In the genomic region with DNA sequence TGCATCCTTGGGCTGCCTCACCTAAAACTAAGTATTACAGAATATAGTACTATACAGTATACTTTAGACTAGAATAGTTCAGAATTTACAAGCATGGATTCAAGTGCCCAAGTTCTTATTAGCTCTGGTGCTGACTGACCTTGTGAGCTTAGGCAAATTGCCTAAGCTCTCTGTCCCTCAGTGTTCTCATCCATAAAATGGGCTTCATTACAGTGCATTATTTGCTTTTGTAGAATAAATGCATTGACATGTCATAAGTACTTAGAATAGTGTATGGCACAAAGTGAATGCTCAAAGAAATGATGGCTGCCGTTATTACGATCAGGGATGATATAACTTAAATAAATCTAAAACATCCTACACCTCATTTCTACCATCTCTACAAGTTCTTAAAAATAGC, we compare ENCODE assay signal across 26 cellular contexts.
"Had no signal": no experiment of that assay in that cellular context is flagged by ENCODE, and none has a peak within 500 bp of the region (broad histone marks: within the 10 kb centered on the region; RNA-seq: fewer than 3 reads in every experiment).

No MANE protein-coding gene starts in this region.

- H3K4me3 Mint-ChIP-seq: immature natural killer cell; natural killer cell treated with Interleukin-12 subunit alpha and Interleukin-12 subunit beta and Interleukin-15 and Interleukin-18, amount 100 ng/mL, for 72 hours; stimulated activated naive B cell treated with anti-CD40 and anti-IgM and Interleukin-4, amounts not matched to agents 10 μg/mL and 1 μg/mL and 100 μg/mL, for 72 hours had no signal

- H3K27me3 Mint-ChIP-seq: natural killer cell treated with Interleukin-12 subunit alpha and Interleukin-12 subunit beta and Interleukin-15 and Interleukin-18, amount 100 ng/mL, for 72 hours; progenitor cell of endocrine pancreas; stimulated activated naive B cell treated with anti-CD40 and anti-IgM and Interleukin-4, amounts not matched to agents 10 μg/mL and 1 μg/mL and 100 μg/mL, for 72 hours had no signal

- H3K27ac Mint-ChIP-seq: natural killer cell treated with Interleukin-12 subunit alpha and Interleukin-12 subunit beta and Interleukin-15 and Interleukin-18, amount 100 ng/mL, for 72 hours; progenitor cell of endocrine pancreas; stimulated activated naive B cell treated with anti-CD40 and anti-IgM and Interleukin-4, amounts not matched to agents 10 μg/mL and 1 μg/mL and 100 μg/mL, for 72 hours had no signal

- H3K36me3 Mint-ChIP-seq: immature natural killer cell; natural killer cell treated with Interleukin-12 subunit alpha and Interleukin-12 subunit beta and Interleukin-15 and Interleukin-18, amount 100 ng/mL, for 72 hours had no signal

- H3K9me3 Mint-ChIP-seq: immature natural killer cell; natural killer cell treated with Interleukin-12 subunit alpha and Interleukin-12 subunit beta and Interleukin-15 and Interleukin-18, amount 100 ng/mL, for 72 hours; stimulated activated naive B cell treated with anti-CD40 and anti-IgM and Interleukin-4, amounts not matched to agents 10 μg/mL and 1 μg/mL and 100 μg/mL, for 72 hours had no signal

- H3K27me3 ChIP-seq: left lung, ovary, right atrium auricular region, stomach, testis, thyroid gland, transverse colon, upper lobe of left lung, vagina had no signal

- H3K4me1 ChIP-seq: testis had no signal

- ATAC-seq: left colon; left lung; lower lobe of right lung; natural killer cell treated with Interleukin-12 subunit alpha and Interleukin-12 subunit beta and Interleukin-15 and Interleukin-18, amount 100 ng/mL, for 72 hours; sciatic nerve; stimulated activated naive B cell treated with anti-CD40 and anti-IgM and Interleukin-4, amounts not matched to agents 10 μg/mL and 1 μg/mL and 100 μg/mL, for 72 hours; stimulated activated naive CD8-positive, alpha-beta T cell treated with anti-CD3 and anti-CD28 coated beads, Interleukin-15, Interleukin-2, amounts not matched to agents 100 U/mL and 50 U/mL, for 24 hours had no signal

- H3K4me3 ChIP-seq: left lung, lower lobe of right lung, ovary, right atrium auricular region, skin epidermis, stomach, testis, thyroid gland, transverse colon, upper lobe of left lung, vagina had no signal

- H3K27ac ChIP-seq: left lung, lower lobe of right lung, ovary, right atrium auricular region, skin epidermis, stomach, testis, thyroid gland, transverse colon, upper lobe of left lung, vagina had no signal

- H3K9me3 ChIP-seq: left lung, lower lobe of right lung, ovary, right atrium auricular region, stomach, testis, thyroid gland, transverse colon, upper lobe of left lung, vagina had no signal

- H3K36me3 ChIP-seq: left lung, lower lobe of right lung, ovary, right atrium auricular region, stomach, thyroid gland, transverse colon, upper lobe of left lung, vagina had no signal

- DNase-seq: hippocampal formation; immature natural killer cell; kidney; left colon; left lung; lower lobe of right lung; mammary epithelial cell; mesenchymal stem cell; ovary; stimulated activated CD4-positive, alpha-beta T cell treated with anti-CD3 and anti-CD28 coated beads, Interleukin-12 subunit alpha, Interleukin-12 subunit beta, amount 100 ng/mL, for 4 hours; stimulated activated CD4-positive, alpha-beta T cell treated with anti-CD3 and anti-CD28 coated beads, Interleukin-15, amount 100 ng/mL, for 24 hours; stimulated activated CD4-positive, alpha-beta T cell treated with anti-CD3 and anti-CD28 coated beads, Interleukin-2, amount 100 ng/mL, for 24 hours; stimulated activated CD4-positive, alpha-beta T cell treated with anti-CD3 and anti-CD28 coated beads, Interleukin-4, amount 100 ng/mL, for 1 hour; stimulated activated naive B cell treated with anti-CD40 and anti-IgM and Interleukin-4, amounts not matched to agents 10 μg/mL and 1 μg/mL and 100 μg/mL, for 72 hours; stimulated activated naive CD8-positive, alpha-beta T cell treated with anti-CD3 and anti-CD28 coated beads, Interleukin-15, Interleukin-2, amounts not matched to agents 100 U/mL and 50 U/mL, for 24 hours; stomach; testis; thyroid gland; transverse colon had no signal
